Comparison of ENCODE assay signal across 1 cellular context in the genomic region with DNA sequence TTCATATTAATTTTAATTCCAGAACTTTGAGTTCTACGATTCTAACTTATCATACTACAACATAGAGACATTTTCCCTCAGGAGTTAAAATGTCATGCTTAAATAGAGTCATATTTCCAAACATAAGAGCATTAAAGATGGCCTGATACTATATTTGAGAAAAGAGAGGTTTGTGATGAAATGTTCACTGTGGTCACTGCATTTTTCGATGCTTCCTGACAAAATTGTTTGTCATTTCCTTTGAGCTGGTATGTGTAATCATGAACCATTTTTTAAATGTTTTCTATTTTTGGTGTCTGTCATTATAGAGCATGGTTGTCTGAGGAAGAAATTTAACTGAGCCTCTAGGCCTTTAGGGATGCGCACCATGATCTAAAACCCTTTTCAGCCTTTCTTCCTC.
TF ChIP-seq lines count a peak whose summit lies in the region.

No MANE protein-coding gene starts in this region.

TF ChIP-seq in IMR-90, 13 proteins besides CTCF, POLR2A, EP300 and RAD21 (continued from another document):
- no peak for TF ChIP-seq USF2 (IDR thresholded peaks at IDR 0.05; ENCODE audit: low read depth, low read length)
TF ChIP-seq in IMR-90: peak in this region for 0.
